32 cellular contexts compared by ENCODE assay signal in genomic region chr5:95562282-95562681, GRCh38. TPM values are rescaled to one million over a fixed set of nuclear protein-coding genes. Genes with fewer than 3 reads are reported as not detected.
"Had no signal": no experiment of that assay in that cellular context is flagged by ENCODE, and none has a peak within 500 bp of the region (broad histone marks: within the 10 kb centered on the region; RNA-seq: fewer than 3 reads in every experiment).

No MANE protein-coding gene starts in this region.

- H3K4me2 ChIP-seq: neural progenitor cell, smooth muscle cell had no signal

- H3K79me2 ChIP-seq: parathyroid adenoma had no signal

- H3K9me3 ChIP-seq: ovary, psoas muscle, spleen, suprapubic skin, testis, tibial artery, transverse colon, upper lobe of right lung, uterus had no signal

- DNase-seq: natural killer cell; occipital lobe; ovary; posterior cingulate gyrus; psoas muscle; right cardiac atrium; spleen; stimulated activated CD4-positive, alpha-beta T cell treated with anti-CD3 and anti-CD28 coated beads, Interleukin-12 subunit alpha, Interleukin-12 subunit beta, amount 100 ng/mL, for 4 hours; stimulated activated CD4-positive, alpha-beta T cell treated with anti-CD3 and anti-CD28 coated beads, Interleukin-1b, Interleukin-23, amount 100 ng/mL, for 48 hours; stimulated activated CD4-positive, alpha-beta T cell treated with anti-CD3 and anti-CD28 coated beads, Interleukin-4, amount 100 ng/mL, for 1 hour; stimulated activated CD4-positive, alpha-beta T cell treated with anti-CD3 and anti-CD28 coated beads, Interleukin-4, amount 100 ng/mL, for 4 hours; stimulated activated CD8-positive, alpha-beta memory T cell treated with anti-CD3 and anti-CD28 coated beads, Interleukin-4, amount 100 ng/mL, for 48 hours; stimulated activated naive CD4-positive, alpha-beta T cell; stimulated activated naive CD8-positive, alpha-beta T cell treated with anti-CD3 and anti-CD28 coated beads, Interleukin-15, amount 100 ng/mL, for 72 hours; stimulated activated naive CD8-positive, alpha-beta T cell treated with anti-CD3 and anti-CD28 coated beads, Interleukin-15, Interleukin-2, amounts not matched to agents 100 U/mL and 50 U/mL, for 24 hours; substantia nigra; testis; tibial artery; transverse colon; upper lobe of right lung; uterus had no signal

- H3K4me3 ChIP-seq: neural progenitor cell, ovary, psoas muscle, skin epidermis, smooth muscle cell, spleen, suprapubic skin, testis, tibial artery, transverse colon, upper lobe of right lung, uterus had no signal

- H3K27me3 ChIP-seq: neural progenitor cell, ovary, spleen, suprapubic skin, testis, tibial artery, transverse colon, upper lobe of right lung, uterus had no signal

- H2AFZ ChIP-seq: neural progenitor cell, parathyroid adenoma had no signal

- H3K9ac ChIP-seq: neural progenitor cell, parathyroid adenoma had no signal

- H3K4me1 ChIP-seq: neural progenitor cell, psoas muscle, spleen, suprapubic skin, testis, tibial artery, transverse colon, upper lobe of right lung, uterus had no signal

- ATAC-seq: natural killer cell; psoas muscle; right cardiac atrium; sciatic nerve; stimulated activated memory B cell treated with anti-CD40 and anti-IgM and Interleukin-4, amounts not matched to agents 10 μg/mL and 1 μg/mL and 100 μg/mL, for 72 hours; stimulated activated naive CD8-positive, alpha-beta T cell treated with anti-CD3 and anti-CD28 coated beads, Interleukin-15, amount 100 ng/mL, for 72 hours; stimulated activated naive CD8-positive, alpha-beta T cell treated with anti-CD3 and anti-CD28 coated beads, Interleukin-15, Interleukin-2, amounts not matched to agents 100 U/mL and 50 U/mL, for 24 hours; upper lobe of right lung had no signal

- H3K27ac ChIP-seq: neural progenitor cell, ovary, parathyroid adenoma, psoas muscle, skin epidermis, spleen, suprapubic skin, testis, tibial artery, transverse colon, upper lobe of right lung, uterus had no signal

- H3K36me3 ChIP-seq: neural progenitor cell, ovary, suprapubic skin, uterus had no signal

RNA-seq across cellular contexts. Expression of gene GPR150, which starts 57.6 kb away (rescaled TPM):
- total RNA-seq: occipital lobe, progenitor cell of endocrine pancreas, renal cortical epithelial cell, urinary bladder, uterus had no signal
- polyA plus RNA-seq: neural cell had no signal
